ENCODE assay signal across 16 cellular contexts in the genomic region with DNA sequence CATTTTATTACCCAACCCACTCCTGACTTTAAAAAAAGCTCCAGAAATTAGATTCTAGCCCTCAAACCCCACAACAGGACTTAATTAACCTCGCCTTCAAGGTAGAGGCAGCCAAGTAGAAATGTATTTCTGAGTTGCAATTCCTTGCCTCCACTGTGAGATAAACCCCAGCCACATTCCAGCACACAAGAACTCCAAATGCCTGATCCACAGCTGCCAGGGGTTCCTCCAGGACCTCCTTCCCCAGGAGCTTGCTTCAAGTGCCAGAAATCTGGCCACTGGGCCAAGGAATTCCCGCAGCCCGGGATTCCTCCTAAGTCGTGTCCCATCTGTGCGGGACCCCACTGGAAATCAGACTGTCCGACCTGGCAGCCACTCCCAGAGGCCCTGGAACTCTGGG. TPM values are rescaled to one million over a fixed set of nuclear protein-coding genes. Genes with fewer than 3 reads are reported as not detected.
DNase-seq lines count a peak whose midpoint lies in the region; ATAC-seq and TF ChIP-seq lines count a peak whose summit lies in the region.
"Had no signal": no experiment of that assay in that cellular context is flagged by ENCODE, and none has a peak within 500 bp of the region (broad histone marks: within the 10 kb centered on the region; RNA-seq: fewer than 3 reads in every experiment).

No MANE protein-coding gene starts in this region.

- no peaks in the 10 kb centered on the region for H3K79me2 ChIP-seq in SK-N-SH (ENCODE audit: insufficient read depth)

- H4K20me1 ChIP-seq in SK-N-SH (ENCODE audit: insufficient read depth), result no peaks in the 10 kb centered on the region
- H4K20me1 ChIP-seq: BLaER1 had no signal

- H3K27ac ChIP-seq in SK-N-SH (ENCODE audit: low read depth in 2 of 2, low read length in 1 of 2), result peak overlapping the region in 1 of 2 experiments; percentile 77; a peak in 2 of 4 replicates
- peak overlapping the region; percentile 95 for H3K27ac ChIP-seq in SJSA1
- H3K27ac ChIP-seq: 22Rv1, BLaER1 had no signal

- H2AFZ ChIP-seq in SK-N-SH (ENCODE audit: low read depth), result peak overlapping the region; percentile 81; the same call in 1 of the 2 replicates

- H3K4me3 ChIP-seq in SK-N-SH (ENCODE audit: low read depth in 2 of 2, low read length in 1 of 2) (no peak overlapping the region), SJSA1 (no peak overlapping the region)
- H3K4me3 ChIP-seq: BLaER1 had no signal

- ATAC-seq in SK-N-SH treated with all-trans-retinoic acid at 6 μM for 48 hours, result no peak
- ATAC-seq in HG03342 (IDR thresholded peaks at IDR 0.05; ENCODE audit: unreplicated experiment), result no peak
- no peak for ATAC-seq in GM19463 (IDR thresholded peaks at IDR 0.05; ENCODE audit: unreplicated experiment)
- ATAC-seq in HG03039 (IDR thresholded peaks at IDR 0.05; ENCODE audit: unreplicated experiment), result no peak
- ATAC-seq in GM21619 (IDR thresholded peaks at IDR 0.05; ENCODE audit: unreplicated experiment), result no peak

- POLR2A ChIA-PET in SK-N-SH (lab: Yijun Ruan, JAX), result no interaction called here

- CTCF ChIA-PET in SK-N-SH (lab: Yijun Ruan, JAX), result no interaction called here

- no peaks in the 10 kb centered on the region for H3K9me2 ChIP-seq in SK-N-SH

- DNase-seq in SK-N-SH (no peak), SJSA1 (ENCODE audit: low read depth in 1 of 2, low spot score in 2 of 2) (no peak), myocyte (ENCODE audit: low read depth) (peak; percentile 41)
- DNase-seq: AML-193; Caco-2; CD8-positive, alpha-beta memory T cell; DMS53; GF-D8; HCEC 1CT had no signal

- no peak for TF ChIP-seq EP300 in SK-N-SH (IDR thresholded peaks at IDR 0.05; ENCODE audit: borderline replicate concordance in 1 of 2, low read depth in 1 of 2, low read length in 1 of 2)

- H3K27me3 ChIP-seq in SK-N-SH (ENCODE audit: insufficient read depth) (no peaks in the 10 kb centered on the region), SJSA1 (replicated peaks) (no peaks in the 10 kb centered on the region)
- H3K27me3 ChIP-seq: BLaER1 had no signal

- H3K9me3 ChIP-seq in SK-N-SH (no peaks in the 10 kb centered on the region), SJSA1 (replicated peaks) (no peaks in the 10 kb centered on the region)
- H3K9me3 ChIP-seq: BLaER1, Caco-2 had no signal

- peaks cover 9% of the 10 kb centered on the region for H3F3A ChIP-seq in SK-N-SH (replicated peaks; ENCODE audit: insufficient read depth)

- no peak overlapping the region for H3K9ac ChIP-seq in SK-N-SH
- H3K9ac ChIP-seq: BLaER1 had no signal

- H3K4me1 ChIP-seq in SK-N-SH (ENCODE audit: control insufficient read depth in 1 of 2, insufficient read depth in 2 of 2, low read depth in 1 of 2, low read length in 1 of 2) (peaks cover 0 to 14% of the 10 kb centered on the region in 2 experiments; a peak in 2 of 4 replicates), SJSA1 (replicated peaks) (peaks cover 31% of the 10 kb centered on the region)
- H3K4me1 ChIP-seq: BLaER1 had no signal

- no peaks in the 10 kb centered on the region for H3K36me3 ChIP-seq in SK-N-SH (replicated peaks in 1 of 2; ENCODE audit: control insufficient read depth in 1 of 2, insufficient read depth in 2 of 2, low read length in 1 of 2)
- H3K36me3 ChIP-seq in SJSA1, result no peaks in the 10 kb centered on the region
- H3K36me3 ChIP-seq: BLaER1 had no signal

- TF ChIP-seq RAD21 in SK-N-SH (IDR thresholded peaks at IDR 0.05; ENCODE audit: low read length), result no peak

- H3K4me2 ChIP-seq in SK-N-SH, result no peak overlapping the region; the same call in 1 of the 2 replicates
- H3K4me2 ChIP-seq: BLaER1 had no signal

- TF ChIP-seq CTCF in SK-N-SH (IDR thresholded peaks at IDR 0.05), result no peak

- 72% methylated on average over 6 of the region's 6 CpGs for WGBS in SK-N-SH (ENCODE audit: low lambda C conversion rate)

TF ChIP-seq in SK-N-SH, 30 proteins besides CTCF, POLR2A, EP300 and RAD21 (continues in another document):
- no peak for TF ChIP-seq MAX (IDR thresholded peaks at IDR 0.05; ENCODE audit: low read depth)
- TF ChIP-seq RXRA (IDR thresholded peaks at IDR 0.05; ENCODE audit: borderline replicate concordance, low read depth), result no peak
- TF ChIP-seq EZH2phosphoT487 (IDR thresholded peaks at IDR 0.05; ENCODE audit: borderline replicate concordance, low read depth), result no peak
- no peak for TF ChIP-seq IRF3 (IDR thresholded peaks at IDR 0.05; ENCODE audit: low read depth, low read length)
- TF ChIP-seq SMC3 (IDR thresholded peaks at IDR 0.05; ENCODE audit: low read depth, low read length), result no peak
- TF ChIP-seq MEF2A (IDR thresholded peaks at IDR 0.05; ENCODE audit: borderline replicate concordance, low read depth), result no peak
- TF ChIP-seq FOXJ3 (CRISPR knock-in tag; IDR thresholded peaks at IDR 0.05), result no peak
- TF ChIP-seq SIN3A (IDR thresholded peaks at IDR 0.05; ENCODE audit: borderline replicate concordance, low read depth, low read length), result no peak
- TF ChIP-seq, protein P1, sequence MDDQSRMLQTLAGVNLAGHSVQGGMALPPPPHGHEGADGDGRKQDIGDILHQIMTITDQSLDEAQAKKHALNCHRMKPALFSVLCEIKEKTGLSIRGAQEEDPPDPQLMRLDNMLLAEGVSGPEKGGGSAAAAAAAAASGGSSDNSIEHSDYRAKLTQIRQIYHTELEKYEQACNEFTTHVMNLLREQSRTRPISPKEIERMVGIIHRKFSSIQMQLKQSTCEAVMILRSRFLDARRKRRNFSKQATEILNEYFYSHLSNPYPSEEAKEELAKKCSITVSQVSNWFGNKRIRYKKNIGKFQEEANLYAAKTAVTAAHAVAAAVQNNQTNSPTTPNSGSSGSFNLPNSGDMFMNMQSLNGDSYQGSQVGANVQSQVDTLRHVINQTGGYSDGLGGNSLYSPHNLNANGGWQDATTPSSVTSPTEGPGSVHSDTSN (IDR thresholded peaks at IDR 0.05), result no peak
- no peak for TF ChIP-seq RCOR1 (IDR thresholded peaks at IDR 0.05; ENCODE audit: low read length)
- TF ChIP-seq FOSL2 (IDR thresholded peaks at IDR 0.05; ENCODE audit: borderline replicate concordance, low read depth), result no peak
- TF ChIP-seq GABPA (IDR thresholded peaks at IDR 0.05; ENCODE audit: low read depth), result no peak
- no peak for TF ChIP-seq NRF1 (IDR thresholded peaks at IDR 0.05; ENCODE audit: low read depth, low read length)

TF ChIP-seq in SK-N-SH treated with all-trans-retinoic acid at 6 μM for 48 hours, 23 proteins besides CTCF, POLR2A, EP300 and RAD21:
- TF ChIP-seq ZC3H10 (CRISPR knock-in tag; IDR thresholded peaks at IDR 0.05) (no peak), BACH2 (CRISPR knock-in tag; IDR thresholded peaks at IDR 0.05; ENCODE audit: borderline replicate concordance) (no peak), CSDC2 (CRISPR knock-in tag; IDR thresholded peaks at IDR 0.05) (no peak), RARB (CRISPR knock-in tag; IDR thresholded peaks at IDR 0.05) (no peak), ZNF565 (CRISPR knock-in tag; conservative IDR thresholded peaks at IDR 0.05; ENCODE audit: low read depth) (no peak), OSR1 (CRISPR knock-in tag; IDR thresholded peaks at IDR 0.05) (no peak), ZNF70 (CRISPR knock-in tag; IDR thresholded peaks at IDR 0.05) (no peak), ISL1 (CRISPR knock-in tag; IDR thresholded peaks at IDR 0.05) (no peak), ZNF8 (CRISPR knock-in tag; IDR thresholded peaks at IDR 0.05) (no peak), ZFP3 (CRISPR knock-in tag; IDR thresholded peaks at IDR 0.05) (no peak), ESRRG (CRISPR knock-in tag; IDR thresholded peaks at IDR 0.05) (no peak)
- TF ChIP-seq, protein P2, sequence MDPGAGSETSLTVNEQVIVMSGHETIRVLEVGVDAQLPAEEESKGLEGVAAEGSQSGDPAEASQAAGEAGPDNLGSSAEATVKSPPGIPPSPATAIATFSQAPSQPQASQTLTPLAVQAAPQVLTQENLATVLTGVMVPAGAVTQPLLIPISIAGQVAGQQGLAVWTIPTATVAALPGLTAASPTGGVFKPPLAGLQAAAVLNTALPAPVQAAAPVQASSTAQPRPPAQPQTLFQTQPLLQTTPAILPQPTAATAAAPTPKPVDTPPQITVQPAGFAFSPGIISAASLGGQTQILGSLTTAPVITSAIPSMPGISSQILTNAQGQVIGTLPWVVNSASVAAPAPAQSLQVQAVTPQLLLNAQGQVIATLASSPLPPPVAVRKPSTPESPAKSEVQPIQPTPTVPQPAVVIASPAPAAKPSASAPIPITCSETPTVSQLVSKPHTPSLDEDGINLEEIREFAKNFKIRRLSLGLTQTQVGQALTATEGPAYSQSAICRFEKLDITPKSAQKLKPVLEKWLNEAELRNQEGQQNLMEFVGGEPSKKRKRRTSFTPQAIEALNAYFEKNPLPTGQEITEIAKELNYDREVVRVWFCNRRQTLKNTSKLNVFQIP (CRISPR knock-in tag; IDR thresholded peaks at IDR 0.05; ENCODE audit: borderline replicate concordance, low read depth), result no peak

RNA-seq across cellular contexts. Expression of gene ARL4A, which starts 25.9 kb away (rescaled TPM):
- 5.5 and 6.5 TPM in 2 replicates for polyA plus RNA-seq in SK-N-SH (2012; rRNA removed)
- 8.7 and 12.4 TPM in 2 replicates for polyA plus RNA-seq in SK-N-SH (2012; cell fraction: cytosol; rRNA removed)
- 3.1 and 3.3 TPM in 2 replicates for polyA plus RNA-seq in SK-N-SH (2012; cell fraction: nucleus; rRNA removed)
- total RNA-seq in SJSA1 (2014; rRNA removed; shearing (Covaris generic)), result 23.7 and 29.6 TPM in 2 replicates
- total RNA-seq in myocyte, result 19.2 and 38.4 TPM in 2 replicates
- polyA plus RNA-seq in myocyte (2012), result 26.8 TPM
